8 cellular contexts compared by ENCODE assay signal in genomic region chr4:2796261-2797187, GRCh38. TPM values are rescaled to one million over a fixed set of nuclear protein-coding genes. Genes with fewer than 3 reads are reported as not detected.
DNase-seq lines count a peak whose midpoint lies in the region; ATAC-seq and TF ChIP-seq lines count a peak whose summit lies in the region.

No MANE protein-coding gene starts in this region.

- H3K27me3 ChIP-seq in adrenal gland (no peaks in the 10 kb centered on the region), kidney epithelial cell (ENCODE audit: control insufficient read depth, insufficient read depth, low read length) (no peaks in the 10 kb centered on the region)

- H3K4me3 ChIP-seq in adrenal gland, result no peak overlapping the region
- H3K4me3 ChIP-seq in kidney epithelial cell (ENCODE audit: low read depth, low read length), result no peak overlapping the region

- intact Hi-C loops in adrenal gland (cut with DNase I), result no loop called here

- TF ChIP-seq CTCF in adrenal gland (IDR thresholded peaks at IDR 0.05) (no peak), kidney epithelial cell (IDR thresholded peaks at IDR 0.05; ENCODE audit: insufficient read depth, low read length, poor library complexity, severe bottlenecking) (no peak)

- no peaks in the 10 kb centered on the region for H3K36me3 ChIP-seq in adrenal gland (replicated peaks in 1 of 2)
- H3K36me3 ChIP-seq in kidney epithelial cell (ENCODE audit: control insufficient read depth, insufficient read depth, low read length), result no peaks in the 10 kb centered on the region

- peak overlapping the region in 2 of 5 donors; percentile 86 for H3K27ac ChIP-seq in adrenal gland
- H3K27ac ChIP-seq in temporal lobe (ENCODE audit: low read depth, low read length), result peak overlapping the region; percentile 36

- no peaks in the 10 kb centered on the region for H3K9me3 ChIP-seq in adrenal gland (replicated peaks in 1 of 3)

- ATAC-seq in HG02981 (IDR thresholded peaks at IDR 0.05; ENCODE audit: unreplicated experiment) (no peak), HG03280 (IDR thresholded peaks at IDR 0.05; ENCODE audit: unreplicated experiment) (no peak)

- H3K4me1 ChIP-seq in adrenal gland (replicated peaks in 1 of 2), result peaks cover 26 to 95% of the 10 kb centered on the region in 2 donors

- DNase-seq in NCI-H2029 (lab: John Stamatoyannopoulos, UW) (peak; percentile 26), NCI-H2029 treated with DMSO at 0.1 percent for 48 hours (lab: John Stamatoyannopoulos, UW) (no peak), adrenal gland (peak; percentile 15 to 76 (median 36)), kidney epithelial cell (ENCODE audit: low read depth) (peak; percentile 81), SHP77 treated with DMSO at 0.1 percent for 48 hours (lab: John Stamatoyannopoulos, UW) (no peak)

- 59 to 81% (median 75%) methylated on average over 17 to 25 of the region's 25 CpGs for WGBS in adrenal gland, 4 donors

- no peak for TF ChIP-seq POLR2A in adrenal gland (IDR thresholded peaks at IDR 0.05)

RNA-seq across cellular contexts. Expression of gene SH3BP2, which starts 3.6 kb away (rescaled TPM):
- total RNA-seq in adrenal gland, result 10 to 100 TPM; 10.8 to 81.2 (median 40.3) TPM
- polyA plus RNA-seq in adrenal gland, result 100 to 1,000 TPM in 1 of 3 donors, 10 to 100 TPM in 1, 1 to 10 TPM in 1; 7.7 to 160 (median 35.2) TPM
- total RNA-seq in kidney epithelial cell, result 56.1 and 62.7 TPM in 2 replicates
- total RNA-seq in temporal lobe, result 22.6 TPM

RNA-seq across cellular contexts. Expression of gene TNIP2, which starts 40.4 kb away (rescaled TPM):
- 10 to 100 TPM; 19.2 to 57.7 (median 35.7) TPM for total RNA-seq in adrenal gland
- polyA plus RNA-seq in adrenal gland, result 10 to 100 TPM in 2 of 3 donors, 1 to 10 TPM in 1; 7.8 to 41.8 (median 38.3) TPM
- total RNA-seq in kidney epithelial cell, result 76.8 and 87.8 TPM in 2 replicates
- total RNA-seq in temporal lobe, result 3.9 TPM

RNA-seq across cellular contexts. Expression of gene ADD1, which starts 47.1 kb away (rescaled TPM):
- total RNA-seq in adrenal gland (100 to 1,000 TPM; 176 to 290 (median 241) TPM), kidney epithelial cell (132 and 142 TPM in 2 replicates), temporal lobe (191 TPM)
- 100 to 1,000 TPM; 134 to 468 (median 338) TPM for polyA plus RNA-seq in adrenal gland

Comparison
In these comparisons a context has a peak if more than half of its experiments do, and no peak if none do; other contexts are left out.
1. DNase-seq: peak in NCI-H2029 (single experiment), adrenal gland (7 of 7) and kidney epithelial cell (single experiment); none in NCI-H2029 treated with DMSO at 0.1 percent for 48 hours (single experiment) and SHP77 treated with DMSO at 0.1 percent for 48 hours (single experiment).